Comparison of ENCODE assay signal across 2 cellular contexts in the genomic region with DNA sequence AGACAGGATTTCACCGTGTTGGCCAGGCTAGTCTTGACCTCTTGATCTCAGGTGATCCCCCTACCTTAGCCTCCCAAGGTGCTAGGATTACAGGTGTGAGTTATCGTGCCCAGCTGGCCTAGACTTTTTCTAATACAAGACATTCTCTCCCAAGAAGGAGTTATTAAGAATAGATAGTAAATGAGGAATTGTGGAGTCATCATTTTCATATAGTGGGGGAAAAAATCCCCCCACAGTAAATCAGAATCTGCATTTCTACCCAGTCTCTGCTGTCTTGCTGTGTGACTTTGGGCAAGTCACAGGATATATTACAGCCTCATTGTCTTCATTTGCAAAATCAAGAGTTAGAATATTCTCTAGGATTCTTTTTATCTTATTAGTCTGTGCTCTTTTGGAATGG.
TF ChIP-seq lines count a peak whose summit lies in the region.

No MANE protein-coding gene starts in this region.

TF ChIP-seq in GM23338, 12 proteins besides CTCF, POLR2A, EP300 and RAD21 (continued from another document):
- TF ChIP-seq, protein P1, sequence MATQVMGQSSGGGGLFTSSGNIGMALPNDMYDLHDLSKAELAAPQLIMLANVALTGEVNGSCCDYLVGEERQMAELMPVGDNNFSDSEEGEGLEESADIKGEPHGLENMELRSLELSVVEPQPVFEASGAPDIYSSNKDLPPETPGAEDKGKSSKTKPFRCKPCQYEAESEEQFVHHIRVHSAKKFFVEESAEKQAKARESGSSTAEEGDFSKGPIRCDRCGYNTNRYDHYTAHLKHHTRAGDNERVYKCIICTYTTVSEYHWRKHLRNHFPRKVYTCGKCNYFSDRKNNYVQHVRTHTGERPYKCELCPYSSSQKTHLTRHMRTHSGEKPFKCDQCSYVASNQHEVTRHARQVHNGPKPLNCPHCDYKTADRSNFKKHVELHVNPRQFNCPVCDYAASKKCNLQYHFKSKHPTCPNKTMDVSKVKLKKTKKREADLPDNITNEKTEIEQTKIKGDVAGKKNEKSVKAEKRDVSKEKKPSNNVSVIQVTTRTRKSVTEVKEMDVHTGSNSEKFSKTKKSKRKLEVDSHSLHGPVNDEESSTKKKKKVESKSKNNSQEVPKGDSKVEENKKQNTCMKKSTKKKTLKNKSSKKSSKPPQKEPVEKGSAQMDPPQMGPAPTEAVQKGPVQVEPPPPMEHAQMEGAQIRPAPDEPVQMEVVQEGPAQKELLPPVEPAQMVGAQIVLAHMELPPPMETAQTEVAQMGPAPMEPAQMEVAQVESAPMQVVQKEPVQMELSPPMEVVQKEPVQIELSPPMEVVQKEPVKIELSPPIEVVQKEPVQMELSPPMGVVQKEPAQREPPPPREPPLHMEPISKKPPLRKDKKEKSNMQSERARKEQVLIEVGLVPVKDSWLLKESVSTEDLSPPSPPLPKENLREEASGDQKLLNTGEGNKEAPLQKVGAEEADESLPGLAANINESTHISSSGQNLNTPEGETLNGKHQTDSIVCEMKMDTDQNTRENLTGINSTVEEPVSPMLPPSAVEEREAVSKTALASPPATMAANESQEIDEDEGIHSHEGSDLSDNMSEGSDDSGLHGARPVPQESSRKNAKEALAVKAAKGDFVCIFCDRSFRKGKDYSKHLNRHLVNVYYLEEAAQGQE (IDR thresholded peaks at IDR 0.05; ENCODE audit: unreplicated experiment) = no peak
- TF ChIP-seq POLR2AphosphoS5 (IDR thresholded peaks at IDR 0.05; ENCODE audit: low read depth) (no peak), NANOG (IDR thresholded peaks at IDR 0.05; ENCODE audit: borderline replicate concordance) (no peak), EZH2phosphoT487 (IDR thresholded peaks at IDR 0.05; ENCODE audit: unreplicated experiment) (no peak), STAT1 (IDR thresholded peaks at IDR 0.05; ENCODE audit: unreplicated experiment) (no peak)
- TF ChIP-seq, protein P2, sequence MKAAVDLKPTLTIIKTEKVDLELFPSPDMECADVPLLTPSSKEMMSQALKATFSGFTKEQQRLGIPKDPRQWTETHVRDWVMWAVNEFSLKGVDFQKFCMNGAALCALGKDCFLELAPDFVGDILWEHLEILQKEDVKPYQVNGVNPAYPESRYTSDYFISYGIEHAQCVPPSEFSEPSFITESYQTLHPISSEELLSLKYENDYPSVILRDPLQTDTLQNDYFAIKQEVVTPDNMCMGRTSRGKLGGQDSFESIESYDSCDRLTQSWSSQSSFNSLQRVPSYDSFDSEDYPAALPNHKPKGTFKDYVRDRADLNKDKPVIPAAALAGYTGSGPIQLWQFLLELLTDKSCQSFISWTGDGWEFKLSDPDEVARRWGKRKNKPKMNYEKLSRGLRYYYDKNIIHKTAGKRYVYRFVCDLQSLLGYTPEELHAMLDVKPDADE (IDR thresholded peaks at IDR 0.05) = no peak

TF ChIP-seq in WTC11, 78 proteins besides CTCF, POLR2A, EP300 and RAD21 (continued from another document):
- TF ChIP-seq, protein P3, sequence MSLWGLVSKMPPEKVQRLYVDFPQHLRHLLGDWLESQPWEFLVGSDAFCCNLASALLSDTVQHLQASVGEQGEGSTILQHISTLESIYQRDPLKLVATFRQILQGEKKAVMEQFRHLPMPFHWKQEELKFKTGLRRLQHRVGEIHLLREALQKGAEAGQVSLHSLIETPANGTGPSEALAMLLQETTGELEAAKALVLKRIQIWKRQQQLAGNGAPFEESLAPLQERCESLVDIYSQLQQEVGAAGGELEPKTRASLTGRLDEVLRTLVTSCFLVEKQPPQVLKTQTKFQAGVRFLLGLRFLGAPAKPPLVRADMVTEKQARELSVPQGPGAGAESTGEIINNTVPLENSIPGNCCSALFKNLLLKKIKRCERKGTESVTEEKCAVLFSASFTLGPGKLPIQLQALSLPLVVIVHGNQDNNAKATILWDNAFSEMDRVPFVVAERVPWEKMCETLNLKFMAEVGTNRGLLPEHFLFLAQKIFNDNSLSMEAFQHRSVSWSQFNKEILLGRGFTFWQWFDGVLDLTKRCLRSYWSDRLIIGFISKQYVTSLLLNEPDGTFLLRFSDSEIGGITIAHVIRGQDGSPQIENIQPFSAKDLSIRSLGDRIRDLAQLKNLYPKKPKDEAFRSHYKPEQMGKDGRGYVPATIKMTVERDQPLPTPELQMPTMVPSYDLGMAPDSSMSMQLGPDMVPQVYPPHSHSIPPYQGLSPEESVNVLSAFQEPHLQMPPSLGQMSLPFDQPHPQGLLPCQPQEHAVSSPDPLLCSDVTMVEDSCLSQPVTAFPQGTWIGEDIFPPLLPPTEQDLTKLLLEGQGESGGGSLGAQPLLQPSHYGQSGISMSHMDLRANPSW (CRISPR knock-in tag; conservative IDR thresholded peaks at IDR 0.05; ENCODE audit: low read depth) = no peak
- no peak for TF ChIP-seq TP53 (CRISPR knock-in tag; IDR thresholded peaks at IDR 0.05)
- TF ChIP-seq, protein P4, sequence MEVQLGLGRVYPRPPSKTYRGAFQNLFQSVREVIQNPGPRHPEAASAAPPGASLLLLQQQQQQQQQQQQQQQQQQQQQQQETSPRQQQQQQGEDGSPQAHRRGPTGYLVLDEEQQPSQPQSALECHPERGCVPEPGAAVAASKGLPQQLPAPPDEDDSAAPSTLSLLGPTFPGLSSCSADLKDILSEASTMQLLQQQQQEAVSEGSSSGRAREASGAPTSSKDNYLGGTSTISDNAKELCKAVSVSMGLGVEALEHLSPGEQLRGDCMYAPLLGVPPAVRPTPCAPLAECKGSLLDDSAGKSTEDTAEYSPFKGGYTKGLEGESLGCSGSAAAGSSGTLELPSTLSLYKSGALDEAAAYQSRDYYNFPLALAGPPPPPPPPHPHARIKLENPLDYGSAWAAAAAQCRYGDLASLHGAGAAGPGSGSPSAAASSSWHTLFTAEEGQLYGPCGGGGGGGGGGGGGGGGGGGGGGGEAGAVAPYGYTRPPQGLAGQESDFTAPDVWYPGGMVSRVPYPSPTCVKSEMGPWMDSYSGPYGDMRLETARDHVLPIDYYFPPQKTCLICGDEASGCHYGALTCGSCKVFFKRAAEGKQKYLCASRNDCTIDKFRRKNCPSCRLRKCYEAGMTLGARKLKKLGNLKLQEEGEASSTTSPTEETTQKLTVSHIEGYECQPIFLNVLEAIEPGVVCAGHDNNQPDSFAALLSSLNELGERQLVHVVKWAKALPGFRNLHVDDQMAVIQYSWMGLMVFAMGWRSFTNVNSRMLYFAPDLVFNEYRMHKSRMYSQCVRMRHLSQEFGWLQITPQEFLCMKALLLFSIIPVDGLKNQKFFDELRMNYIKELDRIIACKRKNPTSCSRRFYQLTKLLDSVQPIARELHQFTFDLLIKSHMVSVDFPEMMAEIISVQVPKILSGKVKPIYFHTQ (CRISPR knock-in tag; IDR thresholded peaks at IDR 0.05) = no peak
- TF ChIP-seq, protein P5, sequence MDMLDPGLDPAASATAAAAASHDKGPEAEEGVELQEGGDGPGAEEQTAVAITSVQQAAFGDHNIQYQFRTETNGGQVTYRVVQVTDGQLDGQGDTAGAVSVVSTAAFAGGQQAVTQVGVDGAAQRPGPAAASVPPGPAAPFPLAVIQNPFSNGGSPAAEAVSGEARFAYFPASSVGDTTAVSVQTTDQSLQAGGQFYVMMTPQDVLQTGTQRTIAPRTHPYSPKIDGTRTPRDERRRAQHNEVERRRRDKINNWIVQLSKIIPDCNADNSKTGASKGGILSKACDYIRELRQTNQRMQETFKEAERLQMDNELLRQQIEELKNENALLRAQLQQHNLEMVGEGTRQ (CRISPR knock-in tag; IDR thresholded peaks at IDR 0.05) = no peak
- TF ChIP-seq TEAD4 (CRISPR knock-in tag; IDR thresholded peaks at IDR 0.05) = no peak
- no peak for TF ChIP-seq GRHL2 (CRISPR knock-in tag; IDR thresholded peaks at IDR 0.05; ENCODE audit: insufficient replicate concordance, severe bottlenecking)
